In genomic region chr11:27506200-27507182, GRCh38 we compare ENCODE assay signal across 1 cellular context.
A peak's percentile ranks its signal among the peaks of the same experiment; 100 is the strongest.
TF ChIP-seq lines count a peak whose summit lies in the region.

LIN7C (minus strand) TSS chr11:27506769; CDS start chr11:27506752, 17 bp downstream.

TF ChIP-seq in HepG2, 621 proteins besides CTCF, POLR2A, EP300 and RAD21 (continued from another document and continues in another):
- TF ChIP-seq, protein P1, sequence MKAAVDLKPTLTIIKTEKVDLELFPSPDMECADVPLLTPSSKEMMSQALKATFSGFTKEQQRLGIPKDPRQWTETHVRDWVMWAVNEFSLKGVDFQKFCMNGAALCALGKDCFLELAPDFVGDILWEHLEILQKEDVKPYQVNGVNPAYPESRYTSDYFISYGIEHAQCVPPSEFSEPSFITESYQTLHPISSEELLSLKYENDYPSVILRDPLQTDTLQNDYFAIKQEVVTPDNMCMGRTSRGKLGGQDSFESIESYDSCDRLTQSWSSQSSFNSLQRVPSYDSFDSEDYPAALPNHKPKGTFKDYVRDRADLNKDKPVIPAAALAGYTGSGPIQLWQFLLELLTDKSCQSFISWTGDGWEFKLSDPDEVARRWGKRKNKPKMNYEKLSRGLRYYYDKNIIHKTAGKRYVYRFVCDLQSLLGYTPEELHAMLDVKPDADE (CRISPR knock-in tag; IDR thresholded peaks at IDR 0.05) = no peak
- TF ChIP-seq ZNF34 (CRISPR knock-in tag; IDR thresholded peaks at IDR 0.05; ENCODE audit: borderline replicate concordance) (peak; percentile 7; the same call in 1 of the 2 replicates), ATF7-NPFF (CRISPR knock-in tag; IDR thresholded peaks at IDR 0.05; ENCODE audit: low read depth) (no peak), U2AF1 (optimal IDR thresholded peaks at IDR 0.05; ENCODE audit: low read depth, low read length) (no peak), FLYWCH1 (CRISPR knock-in tag; IDR thresholded peaks at IDR 0.05) (no peak), SNAI1 (CRISPR knock-in tag; IDR thresholded peaks at IDR 0.05; ENCODE audit: borderline replicate concordance) (0 out of 2 replicates have a peak, but pooled peaks have one; percentile 70), CBFB (CRISPR knock-in tag; IDR thresholded peaks at IDR 0.05) (peak; percentile 33; the same call in 1 of the 2 replicates), SAFB2 (CRISPR knock-in tag; IDR thresholded peaks at IDR 0.05; ENCODE audit: borderline replicate concordance, low read depth) (peak; percentile 70; the same call in 1 of the 2 replicates), GATAD1 (CRISPR knock-in tag; IDR thresholded peaks at IDR 0.05) (peak; percentile 92; the same call in 1 of the 2 replicates), DMAP1 (CRISPR knock-in tag; IDR thresholded peaks at IDR 0.05) (peak; percentile 90), ZNF205 (CRISPR knock-in tag; IDR thresholded peaks at IDR 0.05) (0 out of 2 replicates have a peak, but pooled peaks have one; percentile 53), ZNF75D (CRISPR knock-in tag; IDR thresholded peaks at IDR 0.05; ENCODE audit: borderline replicate concordance) (no peak), IRX3 (CRISPR knock-in tag; IDR thresholded peaks at IDR 0.05; ENCODE audit: borderline replicate concordance, low read depth) (no peak; the same call in none of the 2 replicates), NFIC (IDR thresholded peaks at IDR 0.05; ENCODE audit: low read length) (no peak), MTERF4 (CRISPR knock-in tag; IDR thresholded peaks at IDR 0.05) (no peak), ZNF335 (CRISPR knock-in tag; IDR thresholded peaks at IDR 0.05) (no peak; the same call in 1 of the 2 replicates), ZNF790 (CRISPR knock-in tag; IDR thresholded peaks at IDR 0.05; ENCODE audit: borderline replicate concordance) (no peak), LBX2 (CRISPR knock-in tag; IDR thresholded peaks at IDR 0.05; ENCODE audit: borderline replicate concordance) (no peak), ZNF672 (CRISPR knock-in tag; IDR thresholded peaks at IDR 0.05) (no peak), ZNF776 (CRISPR knock-in tag; IDR thresholded peaks at IDR 0.05) (no peak), ZNF296 (CRISPR knock-in tag; conservative IDR thresholded peaks at IDR 0.05) (no peak), DBP (CRISPR knock-in tag; IDR thresholded peaks at IDR 0.05; ENCODE audit: not compliant biosample characterization) (no peak), ZNF563 (CRISPR knock-in tag; IDR thresholded peaks at IDR 0.05) (peak; percentile 74; the same call in 1 of the 2 replicates), TMF1 (CRISPR knock-in tag; IDR thresholded peaks at IDR 0.05; ENCODE audit: low read depth) (peak; percentile 85; the same call in 1 of the 2 replicates), NFE2L2 (IDR thresholded peaks at IDR 0.05; ENCODE audit: low read length) (no peak), ZNF768 (CRISPR knock-in tag; IDR thresholded peaks at IDR 0.05) (peak; percentile 58), MBD4 (IDR thresholded peaks at IDR 0.05; ENCODE audit: borderline replicate concordance, low read length) (no peak), ZNF333 (CRISPR knock-in tag; IDR thresholded peaks at IDR 0.05; ENCODE audit: borderline replicate concordance) (no peak), DNMT3B (CRISPR knock-in tag; conservative IDR thresholded peaks at IDR 0.05) (no peak), SMAD3 (CRISPR knock-in tag; IDR thresholded peaks at IDR 0.05) (no peak), ZNF343 (CRISPR knock-in tag; IDR thresholded peaks at IDR 0.05) (no peak), ZNF670 (CRISPR knock-in tag; IDR thresholded peaks at IDR 0.05; ENCODE audit: borderline replicate concordance) (peak; percentile 71; the same call in 1 of the 2 replicates), ZKSCAN8 (CRISPR knock-in tag; IDR thresholded peaks at IDR 0.05; ENCODE audit: borderline replicate concordance) (no peak), SP2 (CRISPR knock-in tag; IDR thresholded peaks at IDR 0.05) (peak; percentile 68), SCMH1 (CRISPR knock-in tag; IDR thresholded peaks at IDR 0.05; ENCODE audit: borderline replicate concordance) (no peak), ZBTB34 (CRISPR knock-in tag; IDR thresholded peaks at IDR 0.05) (no peak), ZNF746 (CRISPR knock-in tag; IDR thresholded peaks at IDR 0.05) (no peak), ZNF580 (CRISPR knock-in tag; IDR thresholded peaks at IDR 0.05; ENCODE audit: borderline replicate concordance, low read depth) (no peak; the same call in 1 of the 2 replicates), ZNF143 (CRISPR knock-in tag; IDR thresholded peaks at IDR 0.05) (peak; percentile 50), GRHL1 (CRISPR knock-in tag; conservative IDR thresholded peaks at IDR 0.05) (no peak)
- TF ChIP-seq, protein P2, sequence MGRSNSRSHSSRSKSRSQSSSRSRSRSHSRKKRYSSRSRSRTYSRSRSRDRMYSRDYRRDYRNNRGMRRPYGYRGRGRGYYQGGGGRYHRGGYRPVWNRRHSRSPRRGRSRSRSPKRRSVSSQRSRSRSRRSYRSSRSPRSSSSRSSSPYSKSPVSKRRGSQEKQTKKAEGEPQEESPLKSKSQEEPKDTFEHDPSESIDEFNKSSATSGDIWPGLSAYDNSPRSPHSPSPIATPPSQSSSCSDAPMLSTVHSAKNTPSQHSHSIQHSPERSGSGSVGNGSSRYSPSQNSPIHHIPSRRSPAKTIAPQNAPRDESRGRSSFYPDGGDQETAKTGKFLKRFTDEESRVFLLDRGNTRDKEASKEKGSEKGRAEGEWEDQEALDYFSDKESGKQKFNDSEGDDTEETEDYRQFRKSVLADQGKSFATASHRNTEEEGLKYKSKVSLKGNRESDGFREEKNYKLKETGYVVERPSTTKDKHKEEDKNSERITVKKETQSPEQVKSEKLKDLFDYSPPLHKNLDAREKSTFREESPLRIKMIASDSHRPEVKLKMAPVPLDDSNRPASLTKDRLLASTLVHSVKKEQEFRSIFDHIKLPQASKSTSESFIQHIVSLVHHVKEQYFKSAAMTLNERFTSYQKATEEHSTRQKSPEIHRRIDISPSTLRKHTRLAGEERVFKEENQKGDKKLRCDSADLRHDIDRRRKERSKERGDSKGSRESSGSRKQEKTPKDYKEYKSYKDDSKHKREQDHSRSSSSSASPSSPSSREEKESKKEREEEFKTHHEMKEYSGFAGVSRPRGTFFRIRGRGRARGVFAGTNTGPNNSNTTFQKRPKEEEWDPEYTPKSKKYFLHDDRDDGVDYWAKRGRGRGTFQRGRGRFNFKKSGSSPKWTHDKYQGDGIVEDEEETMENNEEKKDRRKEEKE (IDR thresholded peaks at IDR 0.05) = no peak
- TF ChIP-seq, protein P3, sequence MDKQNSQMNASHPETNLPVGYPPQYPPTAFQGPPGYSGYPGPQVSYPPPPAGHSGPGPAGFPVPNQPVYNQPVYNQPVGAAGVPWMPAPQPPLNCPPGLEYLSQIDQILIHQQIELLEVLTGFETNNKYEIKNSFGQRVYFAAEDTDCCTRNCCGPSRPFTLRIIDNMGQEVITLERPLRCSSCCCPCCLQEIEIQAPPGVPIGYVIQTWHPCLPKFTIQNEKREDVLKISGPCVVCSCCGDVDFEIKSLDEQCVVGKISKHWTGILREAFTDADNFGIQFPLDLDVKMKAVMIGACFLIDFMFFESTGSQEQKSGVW (CRISPR knock-in tag; IDR thresholded peaks at IDR 0.05; ENCODE audit: borderline replicate concordance) = no peak
- TF ChIP-seq, protein P4, sequence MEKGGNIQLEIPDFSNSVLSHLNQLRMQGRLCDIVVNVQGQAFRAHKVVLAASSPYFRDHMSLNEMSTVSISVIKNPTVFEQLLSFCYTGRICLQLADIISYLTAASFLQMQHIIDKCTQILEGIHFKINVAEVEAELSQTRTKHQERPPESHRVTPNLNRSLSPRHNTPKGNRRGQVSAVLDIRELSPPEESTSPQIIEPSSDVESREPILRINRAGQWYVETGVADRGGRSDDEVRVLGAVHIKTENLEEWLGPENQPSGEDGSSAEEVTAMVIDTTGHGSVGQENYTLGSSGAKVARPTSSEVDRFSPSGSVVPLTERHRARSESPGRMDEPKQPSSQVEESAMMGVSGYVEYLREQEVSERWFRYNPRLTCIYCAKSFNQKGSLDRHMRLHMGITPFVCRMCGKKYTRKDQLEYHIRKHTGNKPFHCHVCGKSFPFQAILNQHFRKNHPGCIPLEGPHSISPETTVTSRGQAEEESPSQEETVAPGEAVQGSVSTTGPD (CRISPR knock-in tag; IDR thresholded peaks at IDR 0.05) = no peak
- TF ChIP-seq, protein P5, sequence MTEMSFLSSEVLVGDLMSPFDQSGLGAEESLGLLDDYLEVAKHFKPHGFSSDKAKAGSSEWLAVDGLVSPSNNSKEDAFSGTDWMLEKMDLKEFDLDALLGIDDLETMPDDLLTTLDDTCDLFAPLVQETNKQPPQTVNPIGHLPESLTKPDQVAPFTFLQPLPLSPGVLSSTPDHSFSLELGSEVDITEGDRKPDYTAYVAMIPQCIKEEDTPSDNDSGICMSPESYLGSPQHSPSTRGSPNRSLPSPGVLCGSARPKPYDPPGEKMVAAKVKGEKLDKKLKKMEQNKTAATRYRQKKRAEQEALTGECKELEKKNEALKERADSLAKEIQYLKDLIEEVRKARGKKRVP (CRISPR knock-in tag; IDR thresholded peaks at IDR 0.05) = peak in 1 of 2 experiments; percentile 30; a peak in 1 of 4 replicates
- TF ChIP-seq, protein P6, sequence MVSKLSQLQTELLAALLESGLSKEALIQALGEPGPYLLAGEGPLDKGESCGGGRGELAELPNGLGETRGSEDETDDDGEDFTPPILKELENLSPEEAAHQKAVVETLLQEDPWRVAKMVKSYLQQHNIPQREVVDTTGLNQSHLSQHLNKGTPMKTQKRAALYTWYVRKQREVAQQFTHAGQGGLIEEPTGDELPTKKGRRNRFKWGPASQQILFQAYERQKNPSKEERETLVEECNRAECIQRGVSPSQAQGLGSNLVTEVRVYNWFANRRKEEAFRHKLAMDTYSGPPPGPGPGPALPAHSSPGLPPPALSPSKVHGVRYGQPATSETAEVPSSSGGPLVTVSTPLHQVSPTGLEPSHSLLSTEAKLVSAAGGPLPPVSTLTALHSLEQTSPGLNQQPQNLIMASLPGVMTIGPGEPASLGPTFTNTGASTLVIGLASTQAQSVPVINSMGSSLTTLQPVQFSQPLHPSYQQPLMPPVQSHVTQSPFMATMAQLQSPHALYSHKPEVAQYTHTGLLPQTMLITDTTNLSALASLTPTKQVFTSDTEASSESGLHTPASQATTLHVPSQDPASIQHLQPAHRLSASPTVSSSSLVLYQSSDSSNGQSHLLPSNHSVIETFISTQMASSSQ (IDR thresholded peaks at IDR 0.05; ENCODE audit: low read depth) = no peak; the same call in 1 of the 2 replicates
- TF ChIP-seq, protein P6 (CRISPR knock-in tag; IDR thresholded peaks at IDR 0.05; ENCODE audit: borderline replicate concordance) = no peak
- TF ChIP-seq, protein P7, sequence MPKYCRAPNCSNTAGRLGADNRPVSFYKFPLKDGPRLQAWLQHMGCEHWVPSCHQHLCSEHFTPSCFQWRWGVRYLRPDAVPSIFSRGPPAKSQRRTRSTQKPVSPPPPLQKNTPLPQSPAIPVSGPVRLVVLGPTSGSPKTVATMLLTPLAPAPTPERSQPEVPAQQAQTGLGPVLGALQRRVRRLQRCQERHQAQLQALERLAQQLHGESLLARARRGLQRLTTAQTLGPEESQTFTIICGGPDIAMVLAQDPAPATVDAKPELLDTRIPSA (CRISPR knock-in tag; IDR thresholded peaks at IDR 0.05; ENCODE audit: borderline replicate concordance) = no peak
